Comparison of ENCODE assay signal across 10 cellular contexts in the genomic region with DNA sequence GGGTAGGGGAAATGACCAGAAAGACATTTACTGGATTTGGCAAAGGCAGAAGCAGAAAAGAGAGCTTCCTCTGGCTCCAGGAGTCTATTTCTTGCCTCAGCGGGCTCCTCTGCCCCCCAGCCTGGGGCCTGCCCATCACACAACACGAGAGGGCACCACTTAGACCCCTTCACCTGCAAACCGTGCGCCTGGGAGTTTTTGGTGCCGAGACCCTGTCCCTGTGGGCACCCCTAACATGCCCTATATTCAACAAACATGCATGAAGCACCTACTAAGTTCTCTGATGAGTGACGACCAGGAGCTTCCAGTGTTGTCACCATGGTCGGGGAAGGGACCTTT. TPM values are rescaled to one million over a fixed set of nuclear protein-coding genes. Genes with fewer than 3 reads are reported as not detected.
A peak's percentile ranks its signal among the peaks of the same experiment; 100 is the strongest.
DNase-seq lines count a peak whose midpoint lies in the region; ATAC-seq and TF ChIP-seq lines count a peak whose summit lies in the region.
"Had no signal": no experiment of that assay in that cellular context is flagged by ENCODE, and none has a peak within 500 bp of the region (broad histone marks: within the 10 kb centered on the region; RNA-seq: fewer than 3 reads in every experiment).

No MANE protein-coding gene starts in this region.

- no peak for DNase-seq in activated naive CD4-positive, alpha-beta T cell treated with Interleukin-2 at 50 U/mL for 16 hours
- DNase-seq in naive thymus-derived CD8-positive, alpha-beta T cell = no peak
- DNase-seq in upper lobe of left lung (no peak), mesendoderm (no peak)
- DNase-seq: NCI-H524 had no signal

- H4K8ac ChIP-seq in mesendoderm (ENCODE audit: low read depth, low read length) = no peak overlapping the region

- TF ChIP-seq EP300 in upper lobe of left lung (IDR thresholded peaks at IDR 0.05) = no peak

- H3K18ac ChIP-seq in mesendoderm (ENCODE audit: low read length) = no peak overlapping the region

- H3K79me2 ChIP-seq in mesendoderm (ENCODE audit: control insufficient read depth, insufficient read depth, low read length) = no peaks in the 10 kb centered on the region

- H3K36me3 ChIP-seq in upper lobe of left lung (no peaks in the 10 kb centered on the region), mesendoderm (ENCODE audit: control insufficient read depth, insufficient read depth, low read length) (no peaks in the 10 kb centered on the region)

- no peak overlapping the region for H3K9ac ChIP-seq in mesendoderm (ENCODE audit: low read length)

- no peak overlapping the region for H3K4me3 Mint-ChIP-seq in activated naive CD4-positive, alpha-beta T cell treated with anti-CD3 and anti-CD28 coated beads, Interleukin-2, amount 50 U/mL, for 24 hours
- peak overlapping the region; percentile 42 for H3K4me3 Mint-ChIP-seq in dendritic cell treated with granulocyte-macrophage colony-stimulating factor and Interleukin-4, amounts not matched to agents 40 ng/mL and 50 ng/mL, for 4 days
- H3K4me3 Mint-ChIP-seq in naive thymus-derived CD8-positive, alpha-beta T cell = no peak overlapping the region
- H3K4me3 Mint-ChIP-seq: activated CD8-positive, alpha-beta T cell treated with anti-CD3 and anti-CD28 coated beads for 36 hours had no signal

- no peaks in the 10 kb centered on the region for H3K79me1 ChIP-seq in mesendoderm (ENCODE audit: low read length)

- no peak overlapping the region for H3K23ac ChIP-seq in mesendoderm (ENCODE audit: low read length)

- no peaks in the 10 kb centered on the region for H3K36me3 Mint-ChIP-seq in activated naive CD4-positive, alpha-beta T cell treated with anti-CD3 and anti-CD28 coated beads, Interleukin-2, amount 50 U/mL, for 24 hours
- peaks cover 77% of the 10 kb centered on the region for H3K36me3 Mint-ChIP-seq in dendritic cell treated with granulocyte-macrophage colony-stimulating factor and Interleukin-4, amounts not matched to agents 40 ng/mL and 50 ng/mL, for 4 days (ENCODE audit: low read depth)
- peaks cover 0 to 21% (median 0%) of the 10 kb centered on the region in 3 donors for H3K36me3 Mint-ChIP-seq in naive thymus-derived CD8-positive, alpha-beta T cell

- no peaks in the 10 kb centered on the region for H3K9me3 ChIP-seq in upper lobe of left lung

- TF ChIP-seq POLR2A in upper lobe of left lung (IDR thresholded peaks at IDR 0.05) = no peak

- TF ChIP-seq CTCF in upper lobe of left lung (IDR thresholded peaks at IDR 0.05) = no peak

- H2BK5ac ChIP-seq in mesendoderm (ENCODE audit: low read length) = no peak overlapping the region

- no peak overlapping the region for H2BK15ac ChIP-seq in mesendoderm (replicated peaks; ENCODE audit: low read depth)

- no peak for ATAC-seq in naive thymus-derived CD8-positive, alpha-beta T cell
- ATAC-seq in upper lobe of left lung (ENCODE audit: low FRiP score in 2 of 2) (no peak), GM21526 (IDR thresholded peaks at IDR 0.05; ENCODE audit: low FRiP score, unreplicated experiment) (no peak), HG02870 (IDR thresholded peaks at IDR 0.05; ENCODE audit: unreplicated experiment) (no peak)

- H3K4me3 ChIP-seq in upper lobe of left lung = no peak overlapping the region
- no peak overlapping the region for H3K4me3 ChIP-seq in mesendoderm (ENCODE audit: low read length)

- no peak overlapping the region for H4K5ac ChIP-seq in mesendoderm (ENCODE audit: low read length)

- H3K4me1 ChIP-seq in upper lobe of left lung = peaks cover 76 to 80% (median 78%) of the 10 kb centered on the region in 4 donors
- no peaks in the 10 kb centered on the region for H3K4me1 ChIP-seq in mesendoderm (ENCODE audit: control insufficient read depth, low read depth, low read length)

- no peak overlapping the region for H2BK120ac ChIP-seq in mesendoderm (ENCODE audit: low read depth, low read length)

- H3K4me2 ChIP-seq in mesendoderm (ENCODE audit: low read length) = no peak overlapping the region

- H3K9me3 Mint-ChIP-seq in activated naive CD4-positive, alpha-beta T cell treated with anti-CD3 and anti-CD28 coated beads, Interleukin-2, amount 50 U/mL, for 24 hours = no peaks in the 10 kb centered on the region
- H3K9me3 Mint-ChIP-seq in dendritic cell treated with granulocyte-macrophage colony-stimulating factor and Interleukin-4, amounts not matched to agents 40 ng/mL and 50 ng/mL, for 4 days = no peaks in the 10 kb centered on the region
- no peaks in the 10 kb centered on the region for H3K9me3 Mint-ChIP-seq in naive thymus-derived CD8-positive, alpha-beta T cell
- H3K9me3 Mint-ChIP-seq: activated CD8-positive, alpha-beta T cell treated with anti-CD3 and anti-CD28 coated beads for 36 hours had no signal

- peak overlapping the region; percentile 52 to 91 (median 64) for H3K27ac ChIP-seq in upper lobe of left lung
- no peak overlapping the region for H3K27ac ChIP-seq in mesendoderm (ENCODE audit: low read depth, low read length)

- POLR2A ChIA-PET in naive thymus-derived CD8-positive, alpha-beta T cell (lab: Charles Lee) = interaction anchor here (0.6 kb wide), 1 partner anchor 38 kb away, joined by 3 read pairs; no protein-coding TSS in a partner anchor

- no peaks in the 10 kb centered on the region for H3K27me3 Mint-ChIP-seq in activated naive CD4-positive, alpha-beta T cell treated with anti-CD3 and anti-CD28 coated beads, Interleukin-2, amount 50 U/mL, for 24 hours
- no peaks in the 10 kb centered on the region for H3K27me3 Mint-ChIP-seq in dendritic cell treated with granulocyte-macrophage colony-stimulating factor and Interleukin-4, amounts not matched to agents 40 ng/mL and 50 ng/mL, for 4 days
- H3K27me3 Mint-ChIP-seq in naive thymus-derived CD8-positive, alpha-beta T cell = no peaks in the 10 kb centered on the region
- H3K27me3 Mint-ChIP-seq: activated CD8-positive, alpha-beta T cell treated with anti-CD3 and anti-CD28 coated beads for 36 hours had no signal

- intact Hi-C loops in dendritic cell treated with granulocyte-macrophage colony-stimulating factor and Interleukin-4, amounts not matched to agents 40 ng/mL and 50 ng/mL, for 4 days (cut with micrococcal nuclease) = loop anchor here (2.0 kb wide), 1 partner anchor 15 kb away; no protein-coding TSS in a partner anchor

- no peak overlapping the region for H2AK5ac ChIP-seq in mesendoderm (ENCODE audit: low read length)

- 67 to 83% methylated on average over 5 to 7 of the region's 7 CpGs for WGBS in upper lobe of left lung, 2 donors
- WGBS in mesendoderm (ENCODE audit: extremely low coverage, insufficient coverage, low lambda C conversion rate) = no CpG with 5 or more reads among the region's 7 CpGs

- H3K27ac Mint-ChIP-seq in activated naive CD4-positive, alpha-beta T cell treated with anti-CD3 and anti-CD28 coated beads, Interleukin-2, amount 50 U/mL, for 24 hours = peak overlapping the region; percentile 82
- H3K27ac Mint-ChIP-seq in dendritic cell treated with granulocyte-macrophage colony-stimulating factor and Interleukin-4, amounts not matched to agents 40 ng/mL and 50 ng/mL, for 4 days = peak overlapping the region; percentile 86
- H3K27ac Mint-ChIP-seq in naive thymus-derived CD8-positive, alpha-beta T cell = peak overlapping the region in 6 of 10 donors; percentile 14 to 96 (median 54)

- H3K27me3 ChIP-seq in upper lobe of left lung = no peaks in the 10 kb centered on the region
- no peaks in the 10 kb centered on the region for H3K27me3 ChIP-seq in mesendoderm (ENCODE audit: insufficient read depth, low read length, poor library complexity)

- H3K4ac ChIP-seq in mesendoderm (ENCODE audit: low read depth, low read length) = no peak overlapping the region

- no peak overlapping the region for H3K56ac ChIP-seq in mesendoderm (ENCODE audit: low read length)

- peaks cover 88% of the 10 kb centered on the region for H3K4me1 Mint-ChIP-seq in activated naive CD4-positive, alpha-beta T cell treated with anti-CD3 and anti-CD28 coated beads, Interleukin-2, amount 50 U/mL, for 24 hours
- peaks cover 95% of the 10 kb centered on the region for H3K4me1 Mint-ChIP-seq in dendritic cell treated with granulocyte-macrophage colony-stimulating factor and Interleukin-4, amounts not matched to agents 40 ng/mL and 50 ng/mL, for 4 days (ENCODE audit: low read depth)
- peaks cover 39 to 89% (median 72%) of the 10 kb centered on the region in 4 donors for H3K4me1 Mint-ChIP-seq in naive thymus-derived CD8-positive, alpha-beta T cell

RNA-seq across cellular contexts. Expression of a gene that starts 18.8 kb away (rescaled TPM):
- 10 to 100 TPM; 44.4 to 49.9 TPM for total RNA-seq in naive thymus-derived CD8-positive, alpha-beta T cell
- 10 to 100 TPM; 20.1 to 44.1 (median 28.4) TPM for polyA plus RNA-seq in naive thymus-derived CD8-positive, alpha-beta T cell
- total RNA-seq in upper lobe of left lung = 100 to 1,000 TPM in 3 of 6 donors, 10 to 100 TPM in 3; 59.6 to 126 (median 97.5) TPM
- 2.4 TPM for polyA plus RNA-seq in mesendoderm (2013, experiment 1 of 2)
- 3.6 TPM for polyA plus RNA-seq in mesendoderm (2013, experiment 2 of 2)
